8 cellular contexts compared by ENCODE assay signal in the genomic region with DNA sequence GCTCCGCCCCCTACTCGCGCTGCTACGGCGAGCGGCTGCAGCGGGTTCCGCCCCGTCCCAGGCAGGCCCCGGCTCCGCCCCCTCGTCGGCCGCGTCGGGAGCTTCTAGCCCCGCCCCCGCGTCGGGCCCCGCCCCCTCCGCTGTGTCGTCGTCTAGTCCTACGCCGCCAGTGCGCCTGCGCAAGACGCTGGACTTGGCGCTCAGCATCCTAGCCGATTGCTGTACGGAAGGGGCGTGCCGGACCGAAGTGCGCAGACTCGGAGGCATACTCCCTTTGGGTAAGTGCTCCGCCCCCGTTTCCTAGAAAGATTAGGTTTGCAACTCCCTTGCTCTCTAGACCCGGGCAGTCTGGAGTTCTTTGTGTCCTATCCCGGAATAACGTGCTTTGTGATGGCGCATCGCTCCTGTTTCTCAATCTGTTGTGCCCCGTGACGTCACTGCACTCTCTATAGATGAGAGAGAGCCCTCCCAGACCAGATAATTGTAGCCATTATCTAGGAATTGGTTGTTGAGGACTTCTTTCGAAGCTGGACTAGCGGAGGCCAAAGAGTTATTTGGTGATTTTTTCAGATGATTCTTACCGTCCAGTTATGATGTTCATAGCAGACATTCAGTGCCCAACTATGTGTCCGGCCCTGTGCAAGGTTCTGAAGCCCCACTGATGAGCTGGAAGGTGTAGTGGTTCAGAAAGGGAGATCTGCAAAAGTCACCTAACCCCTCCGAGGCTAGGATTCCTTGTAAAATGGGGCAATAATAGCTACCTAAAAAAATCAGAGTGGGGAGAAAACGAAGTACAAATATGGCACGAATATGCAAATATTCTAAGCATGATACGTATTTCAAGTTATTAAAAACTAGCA. TPM values are rescaled to one million over a fixed set of nuclear protein-coding genes. Genes with fewer than 3 reads are reported as not detected.
DNase-seq lines count a peak whose midpoint lies in the region; ATAC-seq and TF ChIP-seq lines count a peak whose summit lies in the region.

No MANE protein-coding gene starts in this region.

- ATAC-seq in HG02571 (IDR thresholded peaks at IDR 0.05; ENCODE audit: unreplicated experiment): peak; percentile 59
- ATAC-seq in activated naive CD4-positive, alpha-beta T cell treated with anti-CD3 and anti-CD28 coated beads, Interleukin-2, amount 50 U/mL, for 72 hours: peak; percentile 82 to 86

- no peaks in the 10 kb centered on the region for H3K9me2 ChIP-seq in SK-N-SH

- no peak for TF ChIP-seq RAD21 in SK-N-SH (IDR thresholded peaks at IDR 0.05; ENCODE audit: low read length)

- WGBS in SK-N-SH (ENCODE audit: low lambda C conversion rate): 2% methylated on average over 27 of the region's 54 CpGs

- no peak for TF ChIP-seq CTCF in SK-N-SH (IDR thresholded peaks at IDR 0.05)

- no peaks in the 10 kb centered on the region for H3K27me3 ChIP-seq in SK-N-SH (ENCODE audit: insufficient read depth)

- H3K9ac ChIP-seq in SK-N-SH: peak overlapping the region; percentile 98

- TF ChIP-seq EP300 in SK-N-SH (IDR thresholded peaks at IDR 0.05; ENCODE audit: borderline replicate concordance in 1 of 2, low read depth in 1 of 2, low read length in 1 of 2): no peak

- peaks cover 10 to 17% of the 10 kb centered on the region in 2 experiments for H3K36me3 ChIP-seq in SK-N-SH (replicated peaks in 1 of 2; ENCODE audit: control insufficient read depth in 1 of 2, insufficient read depth in 2 of 2, low read length in 1 of 2)

- peak overlapping the region; percentile 92 to 98 for H3K27ac Mint-ChIP-seq in activated naive CD4-positive, alpha-beta T cell treated with anti-CD3 and anti-CD28 coated beads, Interleukin-2, amount 50 U/mL, for 72 hours

- H3K79me2 ChIP-seq in SK-N-SH (ENCODE audit: insufficient read depth): peaks cover 43% of the 10 kb centered on the region

- CTCF ChIA-PET in SK-N-SH (lab: Yijun Ruan, JAX): interaction anchor here (0.6 to 8.0 kb wide), 29 partner anchors 8 to 657 kb away, joined by 3 to 80 read pairs (median 4); partner anchors contain the start of genes FUS, HSD3B7, RUSF1 and SLC5A2

- H3K4me1 ChIP-seq in SK-N-SH (ENCODE audit: control insufficient read depth in 1 of 2, insufficient read depth in 2 of 2, low read depth in 1 of 2, low read length in 1 of 2): peaks cover 30 to 32% of the 10 kb centered on the region in 2 experiments; a peak in 2 of 4 replicates

- H3K36me3 Mint-ChIP-seq in activated naive CD4-positive, alpha-beta T cell treated with anti-CD3 and anti-CD28 coated beads, Interleukin-2, amount 50 U/mL, for 72 hours: peaks cover 12 to 17% of the 10 kb centered on the region in 2 donors

- POLR2A ChIA-PET in SK-N-SH (lab: Yijun Ruan, JAX): interaction anchor here (0.7 to 3.6 kb wide), 18 partner anchors 9 to 518 kb away, joined by 3 to 15 read pairs (median 5); partner anchors contain the start of genes FUS, RUSF1, TGFB1I1 and ZNF267

- peaks cover 28% of the 10 kb centered on the region for H4K20me1 ChIP-seq in SK-N-SH (ENCODE audit: insufficient read depth)

- peak overlapping the region; percentile 82 for H2AFZ ChIP-seq in SK-N-SH (ENCODE audit: low read depth)

- no peaks in the 10 kb centered on the region for H3K9me3 ChIP-seq in SK-N-SH

- H3K27ac ChIP-seq in SK-N-SH (ENCODE audit: low read depth in 2 of 2, low read length in 1 of 2) (peak overlapping the region; percentile 96 to 97), temporal lobe (ENCODE audit: low read depth, low read length) (peak overlapping the region; percentile 88)

- peak overlapping the region; percentile 72 to 88 for H3K4me3 ChIP-seq in SK-N-SH (ENCODE audit: low read depth in 2 of 2, low read length in 1 of 2)

- peaks cover 8% of the 10 kb centered on the region for H3F3A ChIP-seq in SK-N-SH (replicated peaks; ENCODE audit: insufficient read depth)

- peak overlapping the region; percentile 92 for H3K4me2 ChIP-seq in SK-N-SH

- H3K9me3 Mint-ChIP-seq in activated naive CD4-positive, alpha-beta T cell treated with anti-CD3 and anti-CD28 coated beads, Interleukin-2, amount 50 U/mL, for 72 hours: no peaks in the 10 kb centered on the region

- DNase-seq in GM04503 (ENCODE audit: low read depth) (peak; percentile 90), NCI-H1048 (lab: John Stamatoyannopoulos, UW) (peak; percentile 99), SK-N-SH (peak; percentile 97), glomerular endothelial cell (ENCODE audit: extremely low read depth, low read depth, low spot score) (peak; percentile 90), occipital lobe (lab: John Stamatoyannopoulos, UW) (peak; percentile 99)
- DNase-seq in activated naive CD4-positive, alpha-beta T cell treated with anti-CD3 and anti-CD28 coated beads, Interleukin-2, amount 50 U/mL, for 72 hours (ENCODE audit: low spot score in 2 of 2): peak; percentile 100

TF ChIP-seq in SK-N-SH, 30 proteins besides CTCF, POLR2A, EP300 and RAD21:
- TF ChIP-seq POLR2AphosphoS5 (IDR thresholded peaks at IDR 0.05; ENCODE audit: low read depth, low read length) (peak; percentile 64; the same call in 1 of the 2 replicates), RCOR1 (IDR thresholded peaks at IDR 0.05; ENCODE audit: low read length) (no peak), CHD2 (IDR thresholded peaks at IDR 0.05; ENCODE audit: low read length, partially characterized antibody) (peak; percentile 36), RXRA (IDR thresholded peaks at IDR 0.05; ENCODE audit: borderline replicate concordance, low read depth) (no peak), NRF1 (IDR thresholded peaks at IDR 0.05; ENCODE audit: low read depth, low read length) (peak; percentile 93), TCF12 (IDR thresholded peaks at IDR 0.05) (no peak), TAF1 (IDR thresholded peaks at IDR 0.05; ENCODE audit: borderline replicate concordance, low read depth, low read length) (0 out of 2 replicates have a peak, but pooled peaks have one; percentile 24), MXI1 (IDR thresholded peaks at IDR 0.05; ENCODE audit: low read depth, low read length) (0 out of 2 replicates have a peak, but pooled peaks have one; percentile 29), ELF1 (IDR thresholded peaks at IDR 0.05) (no peak)
- TF ChIP-seq, protein P1, sequence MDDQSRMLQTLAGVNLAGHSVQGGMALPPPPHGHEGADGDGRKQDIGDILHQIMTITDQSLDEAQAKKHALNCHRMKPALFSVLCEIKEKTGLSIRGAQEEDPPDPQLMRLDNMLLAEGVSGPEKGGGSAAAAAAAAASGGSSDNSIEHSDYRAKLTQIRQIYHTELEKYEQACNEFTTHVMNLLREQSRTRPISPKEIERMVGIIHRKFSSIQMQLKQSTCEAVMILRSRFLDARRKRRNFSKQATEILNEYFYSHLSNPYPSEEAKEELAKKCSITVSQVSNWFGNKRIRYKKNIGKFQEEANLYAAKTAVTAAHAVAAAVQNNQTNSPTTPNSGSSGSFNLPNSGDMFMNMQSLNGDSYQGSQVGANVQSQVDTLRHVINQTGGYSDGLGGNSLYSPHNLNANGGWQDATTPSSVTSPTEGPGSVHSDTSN (IDR thresholded peaks at IDR 0.05): no peak
TF ChIP-seq in SK-N-SH: peak in this region for 5.

RNA-seq across cellular contexts. Expression of gene ARMC5, which starts 0.7 kb away (rescaled TPM):
- 7.0 and 8.9 TPM in 2 replicates for polyA plus RNA-seq in SK-N-SH (2012; rRNA removed)
- 3.1 and 4.3 TPM in 2 replicates for polyA plus RNA-seq in SK-N-SH (2012; cell fraction: cytosol; rRNA removed)
- 27.4 and 34.6 TPM in 2 replicates for polyA plus RNA-seq in SK-N-SH (2012; cell fraction: nucleus; rRNA removed)
- 1 to 10 TPM; 8.6 to 9.2 TPM for total RNA-seq in activated naive CD4-positive, alpha-beta T cell treated with anti-CD3 and anti-CD28 coated beads, Interleukin-2, amount 50 U/mL, for 72 hours
- total RNA-seq in glomerular endothelial cell (20.1 and 21.4 TPM in 2 replicates), occipital lobe (8.4 TPM), temporal lobe (6.9 TPM)

RNA-seq across cellular contexts. Expression of gene TGFB1I1, which starts 12.0 kb away (rescaled TPM):
- polyA plus RNA-seq in SK-N-SH (2012; rRNA removed): 29.7 and 30.4 TPM in 2 replicates
- polyA plus RNA-seq in SK-N-SH (2012; cell fraction: cytosol; rRNA removed): 15.3 and 29.1 TPM in 2 replicates
- 90.7 and 142 TPM in 2 replicates for polyA plus RNA-seq in SK-N-SH (2012; cell fraction: nucleus; rRNA removed)
- 1 to 10 TPM in 1 of 2 donors, under 1 TPM in 1; 0.73 to 4.0 TPM for total RNA-seq in activated naive CD4-positive, alpha-beta T cell treated with anti-CD3 and anti-CD28 coated beads, Interleukin-2, amount 50 U/mL, for 72 hours
- total RNA-seq in glomerular endothelial cell (136 and 143 TPM in 2 replicates), occipital lobe (3.7 TPM), temporal lobe (2.0 TPM)

RNA-seq across cellular contexts. Expression of gene ZNF843, which starts 17.4 kb away (rescaled TPM):
- 0.45 and 0.61 TPM in 2 replicates for polyA plus RNA-seq in SK-N-SH (2012; rRNA removed)
- polyA plus RNA-seq in SK-N-SH (2012; cell fraction: cytosol; rRNA removed): 0.28 and 0.49 TPM in 2 replicates
- 0.35 and 0.46 TPM in 2 replicates for polyA plus RNA-seq in SK-N-SH (2012; cell fraction: nucleus; rRNA removed)
- total RNA-seq in activated naive CD4-positive, alpha-beta T cell treated with anti-CD3 and anti-CD28 coated beads, Interleukin-2, amount 50 U/mL, for 72 hours: under 1 TPM; 0.12 to 0.18 TPM
- total RNA-seq in glomerular endothelial cell: 0.05 and 1.7 TPM in 2 replicates
- 0.94 TPM for total RNA-seq in occipital lobe
- total RNA-seq in temporal lobe: 1.2 TPM

RNA-seq across cellular contexts. Expression of gene SLC5A2, which starts 23.0 kb away (rescaled TPM):
- polyA plus RNA-seq in SK-N-SH (2012; rRNA removed): 0.31 and 0.58 TPM in 2 replicates
- polyA plus RNA-seq in SK-N-SH (2012; cell fraction: cytosol; rRNA removed): 0.12 and 0.14 TPM in 2 replicates
- polyA plus RNA-seq in SK-N-SH (2012; cell fraction: nucleus; rRNA removed): 2.5 and 2.6 TPM in 2 replicates
- under 1 TPM; 0.31 to 0.91 TPM for total RNA-seq in activated naive CD4-positive, alpha-beta T cell treated with anti-CD3 and anti-CD28 coated beads, Interleukin-2, amount 50 U/mL, for 72 hours
- total RNA-seq in glomerular endothelial cell (not detected in 2 replicates), occipital lobe (0.62 TPM), temporal lobe (1.5 TPM)

RNA-seq across cellular contexts. Expression of gene COX6A2, which starts 31.8 kb away (rescaled TPM):
- polyA plus RNA-seq in SK-N-SH (2012; rRNA removed): not detected in 2 replicates
- not detected in 2 replicates for polyA plus RNA-seq in SK-N-SH (2012; cell fraction: cytosol; rRNA removed)
- polyA plus RNA-seq in SK-N-SH (2012; cell fraction: nucleus; rRNA removed): not detected in 2 replicates
- total RNA-seq in activated naive CD4-positive, alpha-beta T cell treated with anti-CD3 and anti-CD28 coated beads, Interleukin-2, amount 50 U/mL, for 72 hours: not detected
- not detected in 2 replicates for total RNA-seq in glomerular endothelial cell
- not detected for total RNA-seq in occipital lobe
- not detected for total RNA-seq in temporal lobe

Comparison
In these comparisons a context has a peak if more than half of its experiments do, and no peak if none do; other contexts are left out.
1. Peak in every context shown above with its lines: DNase-seq, ATAC-seq, H3K4me3 ChIP-seq and H3K27ac ChIP-seq.
2. RNA of gene TGFB1I1, which starts 12.0 kb away (total RNA-seq): 136 to 143 TPM in glomerular endothelial cell; 0.73 to 4.0 TPM in activated naive CD4-positive, alpha-beta T cell treated with anti-CD3 and anti-CD28 coated beads, Interleukin-2, amount 50 U/mL, for 72 hours, 3.7 TPM in occipital lobe (single experiment) and 2.0 TPM in temporal lobe (single experiment); every median in the first group is over 10 times any median in the second.